In genomic region chr2:10010861-10011605, GRCh38 we compare ENCODE assay signal across 6 cellular contexts. TPM values are rescaled to one million over a fixed set of nuclear protein-coding genes. Genes with fewer than 3 reads are reported as not detected.
DNase-seq lines count a peak whose midpoint lies in the region; FAIRE-seq and TF ChIP-seq lines count a peak whose summit lies in the region.
"Not testable (repeated sequence)": the region's sequence is repeated elsewhere in the genome, so short reads cannot be mapped to it uniquely, and the experiment has no call there.

No MANE protein-coding gene starts in this region.

- peak overlapping the region; percentile 83 for H2AK5ac ChIP-seq in neuronal stem cell (ENCODE audit: low read depth, low read length)

- peak overlapping the region; percentile 89 for H3K23ac ChIP-seq in neuronal stem cell (ENCODE audit: low read depth, low read length, poor library complexity)

- TF ChIP-seq CTCF in HEK293 (tag by site-specific recombination; IDR thresholded peaks at IDR 0.05); bronchial epithelial cell (IDR thresholded peaks at IDR 0.05; ENCODE audit: insufficient read depth, low read length, severe bottlenecking); liver (IDR thresholded peaks at IDR 0.05; ENCODE audit: low read depth, low read length, missing input control); spleen (IDR thresholded peaks at IDR 0.05 in 8 of 11, conservative IDR thresholded peaks at IDR 0.05 in 3 of 11): not testable (repeated sequence)

- WGBS in liver, result 96% methylated on average over 52 of the region's 52 CpGs
- WGBS in neuronal stem cell (ENCODE audit: extremely low coverage in 2 of 2, insufficient read length in 2 of 2, insufficient replicate concordance in 1 of 2), 2 donors, result no CpG with 5 or more reads among the region's 52 CpGs
- WGBS in spleen, 5 donors, result 94 to 97% (median 97%) methylated on average over 52 of the region's 52 CpGs

- H2BK15ac ChIP-seq in neuronal stem cell (ENCODE audit: low read length), result not testable (repeated sequence)

- H4K91ac ChIP-seq in neuronal stem cell (ENCODE audit: low read depth, low read length, poor library complexity), result not testable (repeated sequence)

- CTCF ChIA-PET in HEK293 (lab: Yijun Ruan, JAX), result interaction anchor here (0.6 kb wide), 1 partner anchor 1295 kb away, joined by 3 read pairs; no protein-coding TSS in a partner anchor

- not testable (repeated sequence) for H2BK5ac ChIP-seq in neuronal stem cell (ENCODE audit: low read length)

- intact Hi-C loops in spleen (cut with DNase I; ENCODE audit: low total_unique reads), result not testable (repeated sequence)

- not testable (repeated sequence) for H3K27me3 ChIP-seq in bronchial epithelial cell (ENCODE audit: control insufficient read depth, insufficient read depth, low read length); liver (ENCODE audit: control insufficient read depth in 4 of 4, insufficient read depth in 4 of 4, low read length in 3 of 4); neuronal stem cell (ENCODE audit: control insufficient read depth in 3 of 3, insufficient read depth in 3 of 3, low read depth in 1 of 3, low read length in 3 of 3)
- peaks cover 0 to 17% (median 0%) of the 10 kb centered on the region in 7 donors for H3K27me3 ChIP-seq in spleen (replicated peaks in 1 of 7)

- not testable (repeated sequence) for H3K36me3 ChIP-seq in HEK293 (ENCODE audit: control insufficient read depth in 2 of 2, insufficient read depth in 1 of 2, low read length in 2 of 2); bronchial epithelial cell (ENCODE audit: control insufficient read depth, insufficient read depth, low read length); liver (ENCODE audit: control insufficient read depth in 4 of 4, insufficient read depth in 3 of 4, low read depth in 1 of 4, low read length in 3 of 4); neuronal stem cell (replicated peaks in 1 of 2; ENCODE audit: control insufficient read depth in 2 of 2, insufficient read depth in 2 of 2, low read length in 2 of 2); spleen

- H3K18ac ChIP-seq in neuronal stem cell (ENCODE audit: low read length), result not testable (repeated sequence)

- H3K9ac ChIP-seq in liver (ENCODE audit: low read depth in 1 of 2, low read length in 2 of 2); neuronal stem cell (ENCODE audit: low read depth, low read length, poor library complexity): not testable (repeated sequence)

- H3K4me2 ChIP-seq in neuronal stem cell (ENCODE audit: insufficient read depth, low read length, poor library complexity, severe bottlenecking), result not testable (repeated sequence)

- not testable (repeated sequence) for TF ChIP-seq RAD21 in liver (IDR thresholded peaks at IDR 0.05)

- H3K4me3 ChIP-seq in HEK293 (ENCODE audit: low read depth, low read length); bronchial epithelial cell (ENCODE audit: low read depth, low read length); neuronal stem cell (ENCODE audit: low read length in 2 of 2); spleen: not testable (repeated sequence)
- peak overlapping the region; percentile 3 to 45 (median 38) for H3K4me3 ChIP-seq in liver (ENCODE audit: low read depth in 1 of 3, low read length in 3 of 3)

- H2BK120ac ChIP-seq in neuronal stem cell (ENCODE audit: low read depth, low read length), result not testable (repeated sequence)

- peak overlapping the region; percentile 99 for H3K14ac ChIP-seq in neuronal stem cell (ENCODE audit: low read length)

- H4K8ac ChIP-seq in neuronal stem cell (ENCODE audit: low read depth, low read length), result peak overlapping the region; percentile 29

- not testable (repeated sequence) for H3K4ac ChIP-seq in neuronal stem cell (ENCODE audit: low read length)

- H2AFZ ChIP-seq in neuronal stem cell (ENCODE audit: low read length), result not testable (repeated sequence)

- not testable (repeated sequence) for TF ChIP-seq POLR2A in spleen (IDR thresholded peaks at IDR 0.05)

- H3K4me1 ChIP-seq in HEK293 (ENCODE audit: control insufficient read depth, insufficient read depth, low read length), result not testable (repeated sequence)
- H3K4me1 ChIP-seq in liver (ENCODE audit: control insufficient read depth in 4 of 4, insufficient read depth in 4 of 4, low read length in 3 of 4) (peaks cover 11 to 37% (median 31%) of the 10 kb centered on the region in 4 donors), neuronal stem cell (ENCODE audit: control insufficient read depth in 2 of 2, insufficient read depth in 1 of 2, low read depth in 1 of 2, low read length in 2 of 2) (peaks cover 5 to 13% of the 10 kb centered on the region in 2 donors), spleen (peaks cover 0 to 19% (median 11%) of the 10 kb centered on the region in 6 donors)

- FAIRE-seq in bronchial epithelial cell (lab: Jason Lieb, UNC), result peak; percentile 40

- DNase-seq in NCI-H146 treated with DMSO at 0.1 percent for 48 hours (lab: John Stamatoyannopoulos, UW; ENCODE audit: unreplicated experiment) (peak; percentile 79), spleen (peak; percentile 39)
- DNase-seq in bronchial epithelial cell (ENCODE audit: low read depth); neuronal stem cell (ENCODE audit: low spot score): not testable (repeated sequence)

- H3K79me1 ChIP-seq in neuronal stem cell (ENCODE audit: low read depth, low read length), result peaks cover 11% of the 10 kb centered on the region

- H3K9me3 ChIP-seq in HEK293 (ENCODE audit: control insufficient read depth, insufficient read depth, low read depth, low read length); liver (ENCODE audit: control insufficient read depth in 4 of 4, low read length in 3 of 4); neuronal stem cell (replicated peaks in 1 of 2; ENCODE audit: control insufficient read depth in 2 of 2, insufficient read depth in 1 of 2, low read depth in 1 of 2, low read length in 2 of 2); spleen: not testable (repeated sequence)

- POLR2A ChIA-PET in HEK293 (lab: Yijun Ruan, JAX), result not testable (repeated sequence)

- not testable (repeated sequence) for H3K27ac ChIP-seq in HEK293 (ENCODE audit: extremely low read depth, low read depth, low read length); neuronal stem cell (replicated peaks; ENCODE audit: low read length); spleen
- H3K27ac ChIP-seq in liver (ENCODE audit: low read depth in 1 of 2, low read length in 2 of 2), result peak overlapping the region; percentile 80 to 86

- not testable (repeated sequence) for H2BK12ac ChIP-seq in neuronal stem cell (ENCODE audit: low read length)

TF ChIP-seq in HEK293, 187 proteins besides CTCF, POLR2A, EP300 and RAD21:
- TF ChIP-seq EGR2 (tag by site-specific recombination; IDR thresholded peaks at IDR 0.05; ENCODE audit: low read depth) (0 out of 2 replicates have a peak, but pooled peaks have one; percentile 2), KLF8 (tag by site-specific recombination; IDR thresholded peaks at IDR 0.05) (peak; percentile 8; the same call in 1 of the 2 replicates)

RNA-seq across cellular contexts. Expression of gene KLF11, which starts 32.3 kb away (rescaled TPM):
- total RNA-seq in bronchial epithelial cell (5.6 and 6.6 TPM in 2 replicates), liver (10 to 100 TPM; 13.2 to 43.0 TPM), spleen (10 to 100 TPM; 18.3 to 46.1 (median 33.5) TPM)
- polyA plus RNA-seq in liver (10 to 100 TPM; 10.5 to 15.8 TPM), spleen (10 to 100 TPM in 1 of 3 donors, 1 to 10 TPM in 2; 5.4 to 13.3 (median 8.0) TPM)
- polyA plus RNA-seq in neuronal stem cell (2013, experiment 1 of 2), result 3.0 TPM
- polyA plus RNA-seq in neuronal stem cell (2013, experiment 2 of 2), result 2.9 TPM

RNA-seq across cellular contexts. Expression of gene GRHL1, which starts 59.5 kb away (rescaled TPM):
- total RNA-seq in bronchial epithelial cell, result 25.5 and 85.5 TPM in 2 replicates
- 10 to 100 TPM in 1 of 2 donors, 1 to 10 TPM in 1; 6.2 to 13.7 TPM for total RNA-seq in liver
- polyA plus RNA-seq in liver, result 1 to 10 TPM; 3.6 to 6.0 TPM
- 1.8 TPM for polyA plus RNA-seq in neuronal stem cell (2013, experiment 1 of 2)
- 1.9 TPM for polyA plus RNA-seq in neuronal stem cell (2013, experiment 2 of 2)
- total RNA-seq in spleen, result 1 to 10 TPM; 1.0 to 3.0 (median 1.6) TPM
- polyA plus RNA-seq in spleen, result under 1 TPM; 0.20 to 0.64 (median 0.53) TPM
